ENCODE assay signal across 19 cellular contexts in genomic region chr7:111758332-111758731, GRCh38.
"Had no signal": no experiment of that assay in that cellular context is flagged by ENCODE, and none has a peak within 500 bp of the region (broad histone marks: within the 10 kb centered on the region; RNA-seq: fewer than 3 reads in every experiment).

No MANE protein-coding gene starts in this region.

- H3K4me3 ChIP-seq: gastrocnemius medialis, heart left ventricle, ovary, right lobe of liver, smooth muscle cell, suprapubic skin had no signal

- H3K27ac ChIP-seq: gastrocnemius medialis, heart left ventricle, ovary, right lobe of liver, suprapubic skin, VCaP had no signal

- DNase-seq: activated CD4-positive, alpha-beta T cell treated with anti-CD3 and anti-CD28 coated beads for 1 hour; activated CD4-positive, alpha-beta T cell treated with anti-CD3 and anti-CD28 coated beads, Interleukin-2, amount 50 U/mL, for 48 hours; activated CD8-positive, alpha-beta memory T cell treated with anti-CD3 and anti-CD28 coated beads, Interleukin-2, amount 10 ng/mL, durations not matched to agents 7 days and 5 days; activated naive CD4-positive, alpha-beta T cell treated with anti-CD3 and anti-CD28 coated beads for 36 hours; activated naive CD8-positive, alpha-beta T cell treated with anti-CD3 and anti-CD28 coated beads, Interleukin-2, amount 50 U/mL, for 24 hours; activated T-cell treated with anti-CD3 and anti-CD28 coated beads, Interleukin-2, amount 50 U/mL, for 1 hour; erythroblast; gastrocnemius medialis; heart left ventricle; left cardiac atrium; naive B cell; ovary; right lobe of liver; stimulated activated CD4-positive, alpha-beta T cell treated with anti-CD3 and anti-CD28 coated beads, Interleukin-4, amount 100 ng/mL, for 4 hours; stimulated activated CD8-positive, alpha-beta memory T cell treated with anti-CD3 and anti-CD28 coated beads, Interleukin-4, amount 100 ng/mL, for 48 hours; stimulated activated naive CD8-positive, alpha-beta T cell treated with anti-CD3 and anti-CD28 coated beads, Interleukin-15, Interleukin-2, amounts not matched to agents 100 U/mL and 50 U/mL, for 24 hours had no signal

- H3K36me3 ChIP-seq: ovary had no signal

- H3K27me3 ChIP-seq: gastrocnemius medialis, heart left ventricle, ovary, right lobe of liver, suprapubic skin had no signal
